Comparison of ENCODE assay signal across 14 cellular contexts in genomic region chr20:41242807-41243206, GRCh38.
DNase-seq lines count a peak whose midpoint lies in the region; ATAC-seq and TF ChIP-seq lines count a peak whose summit lies in the region.
"Had no signal": no experiment of that assay in that cellular context is flagged by ENCODE, and none has a peak within 500 bp of the region (broad histone marks: within the 10 kb centered on the region; RNA-seq: fewer than 3 reads in every experiment).

No MANE protein-coding gene starts in this region.

- ATAC-seq in DND-41 (ENCODE audit: insufficient read depth, low read depth) (peak; percentile 87), naive B cell (ENCODE audit: low read depth in 2 of 2) (peak; percentile 44 to 60)
- ATAC-seq in activated CD8-positive, alpha-beta T cell treated with anti-CD3 and anti-CD28 coated beads for 36 hours, result peak; percentile 66

- H3K4me2 ChIP-seq in BLaER1 (peak overlapping the region; percentile 24), DND-41 (ENCODE audit: insufficient read depth, low read length) (no peak overlapping the region)
- H3K4me2 ChIP-seq: PC-9 had no signal

- no peaks in the 10 kb centered on the region for H3K9me3 Mint-ChIP-seq in activated CD8-positive, alpha-beta T cell treated with anti-CD3 and anti-CD28 coated beads for 36 hours
- peaks cover 0 to 3% (median 0%) of the 10 kb centered on the region in 7 donors for H3K9me3 Mint-ChIP-seq in naive B cell
- H3K9me3 Mint-ChIP-seq: HFFc6 had no signal

- POLR2A ChIA-PET in activated CD8-positive, alpha-beta T cell treated with anti-CD3 and anti-CD28 coated beads for 36 hours (lab: Charles Lee), result interaction anchor here (0.7 kb wide), 1 partner anchor 9 kb away, joined by 3 read pairs; no protein-coding TSS in a partner anchor

- TF ChIP-seq CTCF in DND-41 (IDR thresholded peaks at IDR 0.05; ENCODE audit: borderline replicate concordance, extremely low read depth, low read length, poor library complexity, severe bottlenecking), result no peak
- no peak for TF ChIP-seq CTCF in activated CD8-positive, alpha-beta T cell treated with anti-CD3 and anti-CD28 coated beads for 36 hours (IDR thresholded peaks at IDR 0.05)
- no peak for TF ChIP-seq CTCF in WERI-Rb-1 (IDR thresholded peaks at IDR 0.05; ENCODE audit: low read depth, low read length)

- H3K9me3 ChIP-seq in BLaER1, result 0 out of 2 replicates have a peak, but pooled peaks cover 4% of the 10 kb centered on the region
- no peaks in the 10 kb centered on the region for H3K9me3 ChIP-seq in DND-41 (ENCODE audit: insufficient read depth, low read length, severe bottlenecking)
- no peaks in the 10 kb centered on the region for H3K9me3 ChIP-seq in WERI-Rb-1 (ENCODE audit: severe bottlenecking)

- H2AFZ ChIP-seq in DND-41 (ENCODE audit: low read depth, low read length), result no peak overlapping the region
- H2AFZ ChIP-seq: PC-9 had no signal

- H3K9ac ChIP-seq in BLaER1, result no peak overlapping the region
- H3K9ac ChIP-seq in DND-41 (ENCODE audit: low read depth, low read length), result no peak overlapping the region

- no peaks in the 10 kb centered on the region for H3K36me3 Mint-ChIP-seq in activated CD8-positive, alpha-beta T cell treated with anti-CD3 and anti-CD28 coated beads for 36 hours (ENCODE audit: low read depth)
- H3K36me3 Mint-ChIP-seq in naive B cell, result peaks cover 0 to 6% of the 10 kb centered on the region in 2 donors

- in situ Hi-C loops in G401 (cut with HindIII; ENCODE audit: low sequenced_read_pairs), result no loop called here

- H3K4me3 ChIP-seq in BLaER1, result no peak overlapping the region
- H3K4me3 ChIP-seq in DND-41 (ENCODE audit: low read depth in 1 of 2, low read length in 2 of 2), result no peak overlapping the region
- H3K4me3 ChIP-seq in WERI-Rb-1 (ENCODE audit: low read depth, low read length), result no peak overlapping the region
- H3K4me3 ChIP-seq: PC-9, SK-N-MC had no signal

- H3K27me3 ChIP-seq in BLaER1, result no peaks in the 10 kb centered on the region
- no peaks in the 10 kb centered on the region for H3K27me3 ChIP-seq in DND-41 (ENCODE audit: insufficient read depth, low read length, poor library complexity)
- no peaks in the 10 kb centered on the region for H3K27me3 ChIP-seq in WERI-Rb-1 (ENCODE audit: insufficient read depth, low read depth, severe bottlenecking)

- DNase-seq in DND-41, result peak; percentile 36
- DNase-seq in activated CD8-positive, alpha-beta T cell treated with anti-CD3 and anti-CD28 coated beads for 36 hours, result peak; percentile 37
- DNase-seq in naive B cell, result no peak
- DNase-seq in G401 (ENCODE audit: low spot score), result no peak
- no peak for DNase-seq in DMS 273 treated with DMSO at 0.1 percent for 48 hours (lab: John Stamatoyannopoulos, UW)
- no peak for DNase-seq in WERI-Rb-1
- DNase-seq: COR-L47, HFFc6, NCI-H146, NCI-H2081 treated with DMSO at 0.1 percent for 48 hours, PC-9 had no signal

- H3K4me1 ChIP-seq in BLaER1 (peaks cover 36% of the 10 kb centered on the region), DND-41 (ENCODE audit: insufficient read depth, low read length) (peaks cover 13% of the 10 kb centered on the region)

- no peaks in the 10 kb centered on the region for H3K79me2 ChIP-seq in DND-41 (ENCODE audit: insufficient read depth, low read length)

- peak overlapping the region; percentile 53 for H3K27ac Mint-ChIP-seq in activated CD8-positive, alpha-beta T cell treated with anti-CD3 and anti-CD28 coated beads for 36 hours
- peak overlapping the region in 2 of 6 donors; percentile 62 to 67 for H3K27ac Mint-ChIP-seq in naive B cell
- H3K27ac Mint-ChIP-seq: HFFc6 had no signal

- CTCF ChIA-PET in activated CD8-positive, alpha-beta T cell treated with anti-CD3 and anti-CD28 coated beads for 36 hours (lab: Charles Lee), result interaction anchor here (1.0 to 2.6 kb wide), 5 partner anchors 10 to 252 kb away, joined by 3 to 13 read pairs (median 5); partner anchors contain the start of gene LPIN3

- H3K4me1 Mint-ChIP-seq in activated CD8-positive, alpha-beta T cell treated with anti-CD3 and anti-CD28 coated beads for 36 hours (ENCODE audit: low read depth), result peaks cover 18% of the 10 kb centered on the region
- H3K4me1 Mint-ChIP-seq in naive B cell, result peaks cover 40 to 65% (median 57%) of the 10 kb centered on the region in 3 donors

- intact Hi-C loops in activated CD8-positive, alpha-beta T cell treated with anti-CD3 and anti-CD28 coated beads for 36 hours (cut with micrococcal nuclease), result no loop called here

- no peaks in the 10 kb centered on the region for H4K20me1 ChIP-seq in BLaER1
- 0 out of 2 replicates have a peak, but pooled peaks cover 4% of the 10 kb centered on the region for H4K20me1 ChIP-seq in DND-41 (ENCODE audit: insufficient read depth, low read length)

- H3K27me3 Mint-ChIP-seq in activated CD8-positive, alpha-beta T cell treated with anti-CD3 and anti-CD28 coated beads for 36 hours, result no peaks in the 10 kb centered on the region
- no peaks in the 10 kb centered on the region for H3K27me3 Mint-ChIP-seq in naive B cell

- no peak overlapping the region for H3K4me3 Mint-ChIP-seq in activated CD8-positive, alpha-beta T cell treated with anti-CD3 and anti-CD28 coated beads for 36 hours
- H3K4me3 Mint-ChIP-seq in naive B cell, result peak overlapping the region in 6 of 8 donors; percentile 39 to 80 (median 63)
- H3K4me3 Mint-ChIP-seq: HFFc6 had no signal

- no peak overlapping the region for H3K27ac ChIP-seq in BLaER1
- H3K27ac ChIP-seq in DND-41 (ENCODE audit: low read length), result 0 out of 2 replicates have a peak overlapping the region, but pooled peaks have one; percentile 22
- H3K27ac ChIP-seq in WERI-Rb-1, result no peak overlapping the region
- H3K27ac ChIP-seq: C4-2B, PC-9, SK-N-MC had no signal

- H3K36me3 ChIP-seq in BLaER1 (no peaks in the 10 kb centered on the region), DND-41 (ENCODE audit: insufficient read depth, low read length) (no peaks in the 10 kb centered on the region), WERI-Rb-1 (no peaks in the 10 kb centered on the region)

Comparison
In these comparisons a context has a peak if more than half of its experiments do, and no peak if none do; other contexts are left out.
1. DNase-seq: peak in DND-41 (single experiment) and activated CD8-positive, alpha-beta T cell treated with anti-CD3 and anti-CD28 coated beads for 36 hours (single experiment); none in naive B cell (single experiment), G401 (single experiment), DMS 273 treated with DMSO at 0.1 percent for 48 hours (single experiment) and WERI-Rb-1 (single experiment).
2. Peak in every context shown above with its lines, with median percentiles within 50 percentile points of each other: ATAC-seq.